ENCODE assay signal across 24 cellular contexts in genomic region chr10:104791471-104791870, GRCh38.
"Had no signal": no experiment of that assay in that cellular context is flagged by ENCODE, and none has a peak within 500 bp of the region (broad histone marks: within the 10 kb centered on the region; RNA-seq: fewer than 3 reads in every experiment).

No MANE protein-coding gene starts in this region.

- H3K27me3 ChIP-seq: colonic mucosa, esophagus muscularis mucosa, esophagus squamous epithelium, foreskin keratinocyte, gastrocnemius medialis had no signal

- DNase-seq: colonic mucosa; cortex of kidney; dermis blood vessel endothelial cell; dorsolateral prefrontal cortex; effector CD4-positive, alpha-beta T cell; effector CD8-positive, alpha-beta T cell; effector memory CD4-positive, alpha-beta T cell; effector memory CD8-positive, alpha-beta T cell; erythroblast; esophagus squamous epithelium; foreskin fibroblast; foreskin keratinocyte; foreskin melanocyte; gastrocnemius medialis; glutamatergic neuron; head of caudate nucleus; heart left ventricle; heart right ventricle had no signal

- H3K4me1 ChIP-seq: colonic mucosa, esophagus muscularis mucosa, esophagus squamous epithelium, foreskin keratinocyte, gastrocnemius medialis, gastroesophageal sphincter, heart left ventricle, heart right ventricle had no signal

- ATAC-seq: effector memory CD8-positive, alpha-beta T cell; esophagus mucosa; foreskin keratinocyte; gastrocnemius medialis; gastroesophageal sphincter; heart left ventricle; heart right ventricle had no signal

- H3K4me3 ChIP-seq: colonic mucosa, coronary artery, dorsolateral prefrontal cortex, esophagus muscularis mucosa, esophagus squamous epithelium, gastrocnemius medialis, gastroesophageal sphincter, heart left ventricle, heart right ventricle had no signal

- H3K36me3 ChIP-seq: colonic mucosa, esophagus muscularis mucosa, esophagus squamous epithelium, gastrocnemius medialis, gastroesophageal sphincter, heart left ventricle, heart right ventricle had no signal

- H3K27ac ChIP-seq: colonic mucosa, coronary artery, dorsolateral prefrontal cortex, epithelial cell of prostate, esophagus muscularis mucosa, esophagus squamous epithelium, foreskin keratinocyte, gastrocnemius medialis, gastroesophageal sphincter, heart left ventricle, heart right ventricle had no signal

- H3K4me3 Mint-ChIP-seq: dendritic cell treated with granulocyte-macrophage colony-stimulating factor and Interleukin-4, amounts not matched to agents 40 ng/mL and 50 ng/mL, for 4 days; effector memory CD8-positive, alpha-beta T cell had no signal

- H3K9me3 Mint-ChIP-seq: dendritic cell treated with granulocyte-macrophage colony-stimulating factor and Interleukin-4, amounts not matched to agents 40 ng/mL and 50 ng/mL, for 4 days; effector memory CD8-positive, alpha-beta T cell had no signal

- H3K27ac Mint-ChIP-seq: dendritic cell treated with granulocyte-macrophage colony-stimulating factor and Interleukin-4, amounts not matched to agents 40 ng/mL and 50 ng/mL, for 4 days; effector memory CD8-positive, alpha-beta T cell had no signal

- H3K9me3 ChIP-seq: colonic mucosa, esophagus squamous epithelium, gastrocnemius medialis, gastroesophageal sphincter, heart left ventricle, heart right ventricle had no signal
